16 cellular contexts compared by ENCODE assay signal in genomic region chr1:19734472-19734999, GRCh38.
DNase-seq lines count a peak whose midpoint lies in the region; ATAC-seq and TF ChIP-seq lines count a peak whose summit lies in the region.
"Had no signal": no experiment of that assay in that cellular context is flagged by ENCODE, and none has a peak within 500 bp of the region (broad histone marks: within the 10 kb centered on the region; RNA-seq: fewer than 3 reads in every experiment).

No MANE protein-coding gene starts in this region.

- H3K14ac ChIP-seq in neuronal stem cell (ENCODE audit: low read length) = peak overlapping the region; percentile 32

- TF ChIP-seq CTCF in MM.1S (IDR thresholded peaks at IDR 0.05; ENCODE audit: low read length) (no peak), endodermal cell (conservative IDR thresholded peaks at IDR 0.05) (no peak)

- no peak overlapping the region for H2BK5ac ChIP-seq in neuronal stem cell (ENCODE audit: low read length)

- no peak overlapping the region for H2BK15ac ChIP-seq in neuronal stem cell (ENCODE audit: low read length)

- H3K23ac ChIP-seq in neuronal stem cell (ENCODE audit: low read depth, low read length, poor library complexity) = no peak overlapping the region

- no peak overlapping the region for H2BK120ac ChIP-seq in neuronal stem cell (ENCODE audit: low read depth, low read length)

- H3K27ac ChIP-seq in esophagus (ENCODE audit: low read depth in 2 of 2, low read length in 1 of 2) (peak overlapping the region; percentile 9 to 25), neuronal stem cell (replicated peaks; ENCODE audit: low read length) (no peak overlapping the region), MM.1S (ENCODE audit: low read length) (no peak overlapping the region), endodermal cell (ENCODE audit: low read depth, low read length) (no peak overlapping the region)
- H3K27ac ChIP-seq: parathyroid adenoma had no signal

- H3K4me3 Mint-ChIP-seq in endodermal cell = no peak overlapping the region
- H3K4me3 Mint-ChIP-seq: activated T-helper 17 cell treated with anti-CD3 and anti-CD28 coated beads, Interleukin-2, amount 50 U/mL, for 72 hours; GM23338; T-helper 2 cell treated with Interferon-gamma antibody and Interleukin-4, amounts not matched to agents 5 μg/mL and 100 μg/mL, for 36 hours had no signal

- H3K36me3 ChIP-seq in esophagus (ENCODE audit: control insufficient read depth in 2 of 2, insufficient read depth in 2 of 2, low read length in 1 of 2) (peaks cover 0 to 15% of the 10 kb centered on the region in 2 donors), neuronal stem cell (replicated peaks in 1 of 2; ENCODE audit: control insufficient read depth in 2 of 2, insufficient read depth in 2 of 2, low read length in 2 of 2) (no peaks in the 10 kb centered on the region), MM.1S (replicated peaks; ENCODE audit: insufficient read depth, low read length) (no peaks in the 10 kb centered on the region), endodermal cell (ENCODE audit: control insufficient read depth, insufficient read depth, low read length) (no peaks in the 10 kb centered on the region)
- H3K36me3 ChIP-seq: uterus had no signal

- no peak overlapping the region for H4K91ac ChIP-seq in neuronal stem cell (ENCODE audit: low read depth, low read length, poor library complexity)

- H4K20me1 ChIP-seq in MM.1S (ENCODE audit: insufficient read depth, low read length) = no peaks in the 10 kb centered on the region

- H3K4me3 ChIP-seq in esophagus (ENCODE audit: low read depth in 1 of 2, low read length in 2 of 2) (no peak overlapping the region), neuronal stem cell (ENCODE audit: low read length in 2 of 2) (no peak overlapping the region), MM.1S (ENCODE audit: low read length) (no peak overlapping the region), endodermal cell (ENCODE audit: low read length) (no peak overlapping the region)
- H3K4me3 ChIP-seq: GM23338, Peyer's patch, uterus had no signal

- peak overlapping the region; percentile 24 for H2BK12ac ChIP-seq in neuronal stem cell (ENCODE audit: low read length)

- 61 to 65% methylated on average over 8 of the region's 8 CpGs for WGBS in esophagus, 2 donors
- WGBS in neuronal stem cell (ENCODE audit: extremely low coverage in 2 of 2, insufficient read length in 2 of 2, insufficient replicate concordance in 1 of 2), 2 donors = no CpG with 5 or more reads among the region's 8 CpGs
- WGBS in endodermal cell (ENCODE audit: insufficient coverage in 1 of 2, insufficient read length in 1 of 2), 2 experiments = 78 to 84% methylated on average over 5 to 8 of the region's 8 CpGs

- H3K27me3 ChIP-seq in esophagus (ENCODE audit: control insufficient read depth in 1 of 2, insufficient read depth in 2 of 2, low read length in 2 of 2) = no peaks in the 10 kb centered on the region
- H3K27me3 ChIP-seq in neuronal stem cell (ENCODE audit: control insufficient read depth in 3 of 3, insufficient read depth in 3 of 3, low read depth in 1 of 3, low read length in 3 of 3) = peaks cover 0 to 75% (median 0%) of the 10 kb centered on the region in 3 experiments
- no peaks in the 10 kb centered on the region for H3K27me3 ChIP-seq in MM.1S (replicated peaks; ENCODE audit: insufficient read depth, low read length)
- peaks cover 30% of the 10 kb centered on the region for H3K27me3 ChIP-seq in endodermal cell (ENCODE audit: control insufficient read depth, insufficient read depth, low read length, poor library complexity, severe bottlenecking)
- H3K27me3 ChIP-seq: Peyer's patch, uterus had no signal

- peak overlapping the region; percentile 78 for H3K18ac ChIP-seq in neuronal stem cell (ENCODE audit: low read length)

- peak; percentile 87 for DNase-seq in ACHN
- peak; percentile 53 for DNase-seq in NCI-H2171 treated with DMSO at 0.1 percent for 48 hours (lab: John Stamatoyannopoulos, UW)
- DNase-seq in neuronal stem cell (ENCODE audit: low spot score) = no peak
- DNase-seq in MM.1S = no peak
- no peak for DNase-seq in HPDE6-E6E7 (ENCODE audit: extremely low spot score)
- no peak for DNase-seq in endodermal cell
- DNase-seq: DMS79 treated with DMSO at 0.1 percent for 48 hours; Peyer's patch; stimulated activated CD4-positive, alpha-beta T cell treated with anti-CD3 and anti-CD28 coated beads, Interleukin-1b, Interleukin-23, amount 100 ng/mL, for 48 hours; uterus had no signal

- H3K4me1 Mint-ChIP-seq in endodermal cell = peaks cover 2% of the 10 kb centered on the region
- H3K4me1 Mint-ChIP-seq: activated T-helper 17 cell treated with anti-CD3 and anti-CD28 coated beads, Interleukin-2, amount 50 U/mL, for 72 hours; GM23338 had no signal

- H4K8ac ChIP-seq in neuronal stem cell (ENCODE audit: low read depth, low read length) = no peak overlapping the region

- no peaks in the 10 kb centered on the region for H3K4me1 ChIP-seq in esophagus (ENCODE audit: control insufficient read depth in 2 of 2, insufficient read depth in 2 of 2, low read length in 1 of 2)
- peaks cover 2 to 13% of the 10 kb centered on the region in 2 donors for H3K4me1 ChIP-seq in neuronal stem cell (ENCODE audit: control insufficient read depth in 2 of 2, insufficient read depth in 1 of 2, low read depth in 1 of 2, low read length in 2 of 2)
- no peaks in the 10 kb centered on the region for H3K4me1 ChIP-seq in MM.1S (ENCODE audit: low read length)
- H3K4me1 ChIP-seq in endodermal cell (ENCODE audit: control insufficient read depth, insufficient read depth, low read length) = no peaks in the 10 kb centered on the region

- H3K36me3 Mint-ChIP-seq in endodermal cell (ENCODE audit: low read depth) = no peaks in the 10 kb centered on the region

- H3F3A ChIP-seq in MM.1S (ENCODE audit: insufficient read depth, low read length) = no peaks in the 10 kb centered on the region

- H2AK5ac ChIP-seq in neuronal stem cell (ENCODE audit: low read depth, low read length) = peak overlapping the region; percentile 20

- H3K9ac ChIP-seq in neuronal stem cell (ENCODE audit: low read depth, low read length, poor library complexity) (no peak overlapping the region), MM.1S (ENCODE audit: low read length) (no peak overlapping the region), endodermal cell (ENCODE audit: extremely low read depth, low read length, poor library complexity, severe bottlenecking) (no peak overlapping the region)
- H3K9ac ChIP-seq: parathyroid adenoma had no signal

- no peak overlapping the region for H3K27ac Mint-ChIP-seq in endodermal cell
- H3K27ac Mint-ChIP-seq: activated T-helper 17 cell treated with anti-CD3 and anti-CD28 coated beads, Interleukin-2, amount 50 U/mL, for 72 hours; GM23338; T-helper 2 cell treated with Interferon-gamma antibody and Interleukin-4, amounts not matched to agents 5 μg/mL and 100 μg/mL, for 36 hours had no signal

- H2AFZ ChIP-seq in neuronal stem cell (ENCODE audit: low read length) (no peak overlapping the region), MM.1S (ENCODE audit: low read length) (no peak overlapping the region)
- H2AFZ ChIP-seq: GM23338, parathyroid adenoma had no signal

- H3K79me1 ChIP-seq in neuronal stem cell (ENCODE audit: low read depth, low read length) = no peaks in the 10 kb centered on the region

- H3K4ac ChIP-seq in neuronal stem cell (ENCODE audit: low read length) = no peak overlapping the region

- H3K9me3 ChIP-seq in esophagus (ENCODE audit: control insufficient read depth in 2 of 2, insufficient read depth in 1 of 2, low read depth in 1 of 2, low read length in 1 of 2) (peaks cover 0 to 7% of the 10 kb centered on the region in 2 donors), neuronal stem cell (replicated peaks in 1 of 2; ENCODE audit: control insufficient read depth in 2 of 2, insufficient read depth in 1 of 2, low read depth in 1 of 2, low read length in 2 of 2) (peaks cover 6% of the 10 kb centered on the region in 2 donors), MM.1S (replicated peaks; ENCODE audit: insufficient read depth, low read length) (no peaks in the 10 kb centered on the region), endodermal cell (ENCODE audit: control insufficient read depth, low read length) (peaks cover 9% of the 10 kb centered on the region)
- H3K9me3 ChIP-seq: uterus had no signal

- H3K9me3 Mint-ChIP-seq in endodermal cell = peaks cover 16% of the 10 kb centered on the region

- no peak overlapping the region for H3K4me2 ChIP-seq in neuronal stem cell (ENCODE audit: insufficient read depth, low read length, poor library complexity, severe bottlenecking)
- H3K4me2 ChIP-seq in MM.1S (ENCODE audit: low read depth, low read length) = no peak overlapping the region
- H3K4me2 ChIP-seq: GM23338 had no signal

- in situ Hi-C loops in ACHN (cut with HindIII; ENCODE audit: low pct_ligation_motif_present, low pct_unique_long_range_greater_than_20kb, low sequenced_read_pairs) = no loop called here

- ATAC-seq in HG03439 (IDR thresholded peaks at IDR 0.05; ENCODE audit: unreplicated experiment) = no peak
- ATAC-seq: activated T-helper 17 cell treated with anti-CD3 and anti-CD28 coated beads, Interleukin-2, amount 50 U/mL, for 72 hours; GM23338 had no signal

- peaks cover 32% of the 10 kb centered on the region for H3K27me3 Mint-ChIP-seq in endodermal cell (ENCODE audit: insufficient read depth)
- H3K27me3 Mint-ChIP-seq: activated T-helper 17 cell treated with anti-CD3 and anti-CD28 coated beads, Interleukin-2, amount 50 U/mL, for 72 hours had no signal

- no peaks in the 10 kb centered on the region for H3K79me2 ChIP-seq in MM.1S (ENCODE audit: low read length)
- H3K79me2 ChIP-seq: parathyroid adenoma had no signal

- no peaks in the 10 kb centered on the region for H3K9me2 ChIP-seq in MM.1S (replicated peaks; ENCODE audit: insufficient read depth, low read length)

Comparison
In these comparisons a context has a peak if more than half of its experiments do, and no peak if none do; other contexts are left out.
1. DNase-seq: peak in ACHN (single experiment) and NCI-H2171 treated with DMSO at 0.1 percent for 48 hours (single experiment); none in neuronal stem cell (single experiment), MM.1S (single experiment), HPDE6-E6E7 (single experiment) and endodermal cell (single experiment).
2. H3K27ac ChIP-seq: peak in esophagus (2 of 2); none in neuronal stem cell (single experiment), MM.1S (single experiment) and endodermal cell (single experiment).